Comparison of ENCODE assay signal across 15 cellular contexts in the genomic region with DNA sequence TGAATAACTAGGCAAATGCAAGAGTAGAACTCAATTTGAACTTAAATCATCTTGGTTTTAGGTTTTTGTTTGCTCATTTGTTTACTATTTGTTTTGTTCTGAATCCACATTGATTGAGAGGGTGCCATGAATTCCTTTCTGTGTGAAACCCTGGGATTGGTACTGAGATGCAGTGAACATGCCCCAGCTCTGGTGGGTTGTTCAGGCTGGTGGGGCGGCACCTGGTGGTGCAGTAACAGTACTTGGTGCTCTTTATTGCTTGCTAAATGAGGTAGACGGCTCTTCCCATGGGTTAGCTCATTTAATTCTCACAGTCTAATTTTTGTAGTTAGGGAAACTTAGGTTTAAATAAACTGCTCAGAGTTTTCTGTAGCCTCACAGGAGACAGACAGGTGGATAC. TPM values are rescaled to one million over a fixed set of nuclear protein-coding genes. Genes with fewer than 3 reads are reported as not detected.
A peak's percentile ranks its signal among the peaks of the same experiment; 100 is the strongest.
DNase-seq lines count a peak whose midpoint lies in the region; TF ChIP-seq lines count a peak whose summit lies in the region.
"Had no signal": no experiment of that assay in that cellular context is flagged by ENCODE, and none has a peak within 500 bp of the region (broad histone marks: within the 10 kb centered on the region; RNA-seq: fewer than 3 reads in every experiment).

No MANE protein-coding gene starts in this region.

- TF ChIP-seq POLR2A in erythroblast (IDR thresholded peaks at IDR 0.05; ENCODE audit: low read length) = no peak

- peak overlapping the region; percentile 39 for H3K27ac ChIP-seq in temporal lobe (ENCODE audit: low read depth, low read length)
- H3K27ac ChIP-seq: body of pancreas, left lung had no signal

- peak; percentile 13 for DNase-seq in DMS53 (lab: John Stamatoyannopoulos, UW)
- no peak for DNase-seq in DMS53 treated with DMSO at 0.1 percent for 48 hours (lab: John Stamatoyannopoulos, UW; ENCODE audit: unreplicated experiment)
- peak; percentile 20 for DNase-seq in RKO (ENCODE audit: low spot score)
- DNase-seq in erythroblast (lab: John Stamatoyannopoulos, UW) = peak; percentile 2 to 3
- DNase-seq in NCI-H2029 treated with DMSO at 0.1 percent for 48 hours (lab: John Stamatoyannopoulos, UW) = no peak
- no peak for DNase-seq in NCI-H1092 (lab: John Stamatoyannopoulos, UW)
- no peak for DNase-seq in NK-92 (lab: John Stamatoyannopoulos, UW; ENCODE audit: unreplicated experiment)
- DNase-seq: 8988T; activated CD4-positive, alpha-beta T cell treated with anti-CD3 and anti-CD28 coated beads for 1 hour; body of pancreas; Calu3; left lung; NCI-H2081; stimulated activated CD4-positive, alpha-beta T cell treated with anti-CD3 and anti-CD28 coated beads, Interleukin-12 subunit alpha, Interleukin-12 subunit beta, amount 100 ng/mL, for 4 hours had no signal

RNA-seq across cellular contexts. Expression of a gene that starts 48.4 kb away (rescaled TPM):
- total RNA-seq in temporal lobe = 20.9 TPM

Comparison
In these comparisons a context has a peak if more than half of its experiments do, and no peak if none do; other contexts are left out.
1. DNase-seq: peak in DMS53 (single experiment), RKO (single experiment) and erythroblast (2 of 2); none in DMS53 treated with DMSO at 0.1 percent for 48 hours (single experiment), NCI-H2029 treated with DMSO at 0.1 percent for 48 hours (single experiment), NCI-H1092 (single experiment) and NK-92 (single experiment).